In the genomic region with DNA sequence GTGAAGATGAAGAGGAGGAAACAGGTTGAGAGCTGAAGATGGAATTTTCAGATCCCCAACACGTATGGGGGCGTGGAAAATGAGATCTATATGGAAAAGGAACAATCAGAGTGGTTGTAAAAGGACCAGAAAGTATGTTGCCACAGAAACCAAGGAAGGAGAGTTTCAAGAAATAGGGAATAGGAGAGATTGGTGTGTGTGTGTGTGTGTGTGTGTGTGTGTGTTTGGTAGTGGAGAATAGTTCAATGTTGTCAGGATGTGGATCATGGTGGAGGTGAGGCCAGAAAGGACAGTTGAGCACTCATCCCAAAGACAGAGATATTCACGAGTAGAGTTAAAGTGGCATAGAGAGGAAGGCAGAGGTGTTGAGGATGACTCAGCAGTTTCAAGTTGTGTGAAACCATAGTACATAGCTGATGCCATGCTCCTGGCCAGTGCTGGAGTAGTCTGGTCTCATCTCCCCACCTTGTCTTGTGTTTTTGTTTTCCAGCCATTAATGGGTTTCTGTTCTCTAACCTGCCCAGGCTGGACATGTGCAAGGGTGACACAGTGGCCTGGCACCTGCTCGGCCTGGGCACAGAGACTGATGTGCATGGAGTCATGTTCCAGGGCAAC, we compare ENCODE assay signal across 1 cellular context.
TF ChIP-seq lines count a peak whose summit lies in the region.

No MANE protein-coding gene starts in this region.

TF ChIP-seq in GM23338, 12 proteins besides CTCF, POLR2A, EP300 and RAD21 (continued from another document):
- TF ChIP-seq CREB1 (CRISPR knock-in tag; IDR thresholded peaks at IDR 0.05; ENCODE audit: low read depth): no peak
- TF ChIP-seq, protein P1, sequence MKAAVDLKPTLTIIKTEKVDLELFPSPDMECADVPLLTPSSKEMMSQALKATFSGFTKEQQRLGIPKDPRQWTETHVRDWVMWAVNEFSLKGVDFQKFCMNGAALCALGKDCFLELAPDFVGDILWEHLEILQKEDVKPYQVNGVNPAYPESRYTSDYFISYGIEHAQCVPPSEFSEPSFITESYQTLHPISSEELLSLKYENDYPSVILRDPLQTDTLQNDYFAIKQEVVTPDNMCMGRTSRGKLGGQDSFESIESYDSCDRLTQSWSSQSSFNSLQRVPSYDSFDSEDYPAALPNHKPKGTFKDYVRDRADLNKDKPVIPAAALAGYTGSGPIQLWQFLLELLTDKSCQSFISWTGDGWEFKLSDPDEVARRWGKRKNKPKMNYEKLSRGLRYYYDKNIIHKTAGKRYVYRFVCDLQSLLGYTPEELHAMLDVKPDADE (IDR thresholded peaks at IDR 0.05): no peak
- TF ChIP-seq ZNF114 (CRISPR knock-in tag; IDR thresholded peaks at IDR 0.05): no peak
- TF ChIP-seq, protein P2, sequence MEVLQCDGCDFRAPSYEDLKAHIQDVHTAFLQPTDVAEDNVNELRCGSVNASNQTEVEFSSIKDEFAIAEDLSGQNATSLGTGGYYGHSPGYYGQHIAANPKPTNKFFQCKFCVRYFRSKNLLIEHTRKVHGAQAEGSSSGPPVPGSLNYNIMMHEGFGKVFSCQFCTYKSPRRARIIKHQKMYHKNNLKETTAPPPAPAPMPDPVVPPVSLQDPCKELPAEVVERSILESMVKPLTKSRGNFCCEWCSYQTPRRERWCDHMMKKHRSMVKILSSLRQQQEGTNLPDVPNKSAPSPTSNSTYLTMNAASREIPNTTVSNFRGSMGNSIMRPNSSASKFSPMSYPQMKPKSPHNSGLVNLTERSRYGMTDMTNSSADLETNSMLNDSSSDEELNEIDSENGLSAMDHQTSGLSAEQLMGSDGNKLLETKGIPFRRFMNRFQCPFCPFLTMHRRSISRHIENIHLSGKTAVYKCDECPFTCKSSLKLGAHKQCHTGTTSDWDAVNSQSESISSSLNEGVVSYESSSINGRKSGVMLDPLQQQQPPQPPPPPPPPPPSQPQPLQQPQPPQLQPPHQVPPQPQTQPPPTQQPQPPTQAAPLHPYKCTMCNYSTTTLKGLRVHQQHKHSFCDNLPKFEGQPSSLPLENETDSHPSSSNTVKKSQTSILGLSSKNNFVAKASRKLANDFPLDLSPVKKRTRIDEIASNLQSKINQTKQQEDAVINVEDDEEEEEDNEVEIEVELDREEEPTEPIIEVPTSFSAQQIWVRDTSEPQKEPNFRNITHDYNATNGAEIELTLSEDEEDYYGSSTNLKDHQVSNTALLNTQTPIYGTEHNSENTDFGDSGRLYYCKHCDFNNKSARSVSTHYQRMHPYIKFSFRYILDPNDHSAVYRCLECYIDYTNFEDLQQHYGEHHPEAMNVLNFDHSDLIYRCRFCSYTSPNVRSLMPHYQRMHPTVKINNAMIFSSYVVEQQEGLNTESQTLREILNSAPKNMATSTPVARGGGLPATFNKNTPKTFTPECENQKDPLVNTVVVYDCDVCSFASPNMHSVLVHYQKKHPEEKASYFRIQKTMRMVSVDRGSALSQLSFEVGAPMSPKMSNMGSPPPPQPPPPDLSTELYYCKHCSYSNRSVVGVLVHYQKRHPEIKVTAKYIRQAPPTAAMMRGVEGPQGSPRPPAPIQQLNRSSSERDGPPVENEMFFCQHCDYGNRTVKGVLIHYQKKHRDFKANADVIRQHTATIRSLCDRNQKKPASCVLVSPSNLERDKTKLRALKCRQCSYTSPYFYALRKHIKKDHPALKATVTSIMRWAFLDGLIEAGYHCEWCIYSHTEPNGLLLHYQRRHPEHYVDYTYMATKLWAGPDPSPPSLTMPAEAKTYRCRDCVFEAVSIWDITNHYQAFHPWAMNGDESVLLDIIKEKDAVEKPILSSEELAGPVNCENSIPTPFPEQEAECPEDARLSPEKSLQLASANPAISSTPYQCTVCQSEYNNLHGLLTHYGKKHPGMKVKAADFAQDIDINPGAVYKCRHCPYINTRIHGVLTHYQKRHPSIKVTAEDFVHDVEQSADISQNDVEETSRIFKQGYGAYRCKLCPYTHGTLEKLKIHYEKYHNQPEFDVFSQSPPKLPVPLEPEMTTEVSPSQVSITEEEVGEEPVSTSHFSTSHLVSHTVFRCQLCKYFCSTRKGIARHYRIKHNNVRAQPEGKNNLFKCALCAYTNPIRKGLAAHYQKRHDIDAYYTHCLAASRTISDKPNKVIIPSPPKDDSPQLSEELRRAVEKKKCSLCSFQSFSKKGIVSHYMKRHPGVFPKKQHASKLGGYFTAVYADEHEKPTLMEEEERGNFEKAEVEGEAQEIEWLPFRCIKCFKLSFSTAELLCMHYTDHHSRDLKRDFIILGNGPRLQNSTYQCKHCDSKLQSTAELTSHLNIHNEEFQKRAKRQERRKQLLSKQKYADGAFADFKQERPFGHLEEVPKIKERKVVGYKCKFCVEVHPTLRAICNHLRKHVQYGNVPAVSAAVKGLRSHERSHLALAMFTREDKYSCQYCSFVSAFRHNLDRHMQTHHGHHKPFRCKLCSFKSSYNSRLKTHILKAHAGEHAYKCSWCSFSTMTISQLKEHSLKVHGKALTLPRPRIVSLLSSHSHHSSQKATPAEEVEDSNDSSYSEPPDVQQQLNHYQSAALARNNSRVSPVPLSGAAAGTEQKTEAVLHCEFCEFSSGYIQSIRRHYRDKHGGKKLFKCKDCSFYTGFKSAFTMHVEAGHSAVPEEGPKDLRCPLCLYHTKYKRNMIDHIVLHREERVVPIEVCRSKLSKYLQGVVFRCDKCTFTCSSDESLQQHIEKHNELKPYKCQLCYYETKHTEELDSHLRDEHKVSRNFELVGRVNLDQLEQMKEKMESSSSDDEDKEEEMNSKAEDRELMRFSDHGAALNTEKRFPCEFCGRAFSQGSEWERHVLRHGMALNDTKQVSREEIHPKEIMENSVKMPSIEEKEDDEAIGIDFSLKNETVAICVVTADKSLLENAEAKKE (CRISPR knock-in tag; IDR thresholded peaks at IDR 0.05): no peak
- no peak for TF ChIP-seq EZH2 (IDR thresholded peaks at IDR 0.05; ENCODE audit: low read depth, unreplicated experiment)
- no peak for TF ChIP-seq JUNB (IDR thresholded peaks at IDR 0.05; ENCODE audit: unreplicated experiment)
- no peak for TF ChIP-seq POLR2AphosphoS5 (IDR thresholded peaks at IDR 0.05; ENCODE audit: low read depth)
- TF ChIP-seq ZNF331 (CRISPR knock-in tag; IDR thresholded peaks at IDR 0.05; ENCODE audit: low read depth): no peak
